Comparison of ENCODE assay signal across 11 cellular contexts in the genomic region with DNA sequence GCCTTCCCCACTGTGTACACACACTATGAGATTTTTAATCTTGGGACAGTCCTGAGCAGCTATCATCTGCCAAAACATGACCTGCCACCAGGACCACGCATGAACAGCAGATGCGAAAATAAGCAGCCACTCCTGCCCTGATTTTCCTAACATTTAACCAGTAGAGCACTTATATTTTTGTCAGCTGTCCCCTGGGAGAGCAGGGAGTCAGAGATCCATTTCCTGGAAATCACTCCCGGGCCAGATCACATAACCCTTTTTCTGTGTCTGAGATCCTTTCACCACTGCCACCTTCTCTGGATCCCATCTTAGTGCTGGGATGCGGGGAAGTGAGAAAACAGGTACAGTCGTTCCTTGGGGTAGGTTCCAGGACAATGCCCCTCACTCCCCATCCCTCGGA. TPM values are rescaled to one million over a fixed set of nuclear protein-coding genes. Genes with fewer than 3 reads are reported as not detected.
DNase-seq lines count a peak whose midpoint lies in the region; ATAC-seq, FAIRE-seq and TF ChIP-seq lines count a peak whose summit lies in the region.
"Had no signal": no experiment of that assay in that cellular context is flagged by ENCODE, and none has a peak within 500 bp of the region (broad histone marks: within the 10 kb centered on the region; RNA-seq: fewer than 3 reads in every experiment).

No MANE protein-coding gene starts in this region.

- H3K27me3 ChIP-seq in breast epithelium (no peaks in the 10 kb centered on the region), spleen (replicated peaks in 1 of 7) (no peaks in the 10 kb centered on the region), MM.1S (replicated peaks; ENCODE audit: insufficient read depth, low read length) (no peaks in the 10 kb centered on the region)

- H3K9ac ChIP-seq in kidney (ENCODE audit: low read length in 2 of 2) (peak overlapping the region in 1 of 2 donors; percentile 24), MM.1S (ENCODE audit: low read length) (no peak overlapping the region)

- no peak overlapping the region for H2AFZ ChIP-seq in MM.1S (ENCODE audit: low read length)

- H3K4me1 ChIP-seq in breast epithelium = peaks cover 0 to 22% of the 10 kb centered on the region in 2 donors
- H3K4me1 ChIP-seq in kidney (ENCODE audit: control insufficient read depth in 1 of 2, insufficient read depth in 1 of 2, low read depth in 1 of 2, low read length in 2 of 2) = peaks cover 28 to 35% of the 10 kb centered on the region in 2 donors
- H3K4me1 ChIP-seq in spleen = peaks cover 25 to 59% (median 45%) of the 10 kb centered on the region in 6 donors
- H3K4me1 ChIP-seq in MM.1S (ENCODE audit: low read length) = peaks cover 16% of the 10 kb centered on the region

- no peak for FAIRE-seq in kidney (lab: Jason Lieb, UNC)
- FAIRE-seq: frontal cortex, RCC 7860 had no signal

- H3K27ac ChIP-seq in breast epithelium = peak overlapping the region; percentile 37 to 99
- H3K27ac ChIP-seq in kidney (ENCODE audit: low read depth in 2 of 2, low read length in 2 of 2) = peak overlapping the region; percentile 88 to 93
- H3K27ac ChIP-seq in spleen = peak overlapping the region in 7 of 8 donors; percentile 47 to 99 (median 77)
- no peak overlapping the region for H3K27ac ChIP-seq in MM.1S (ENCODE audit: low read length)

- no peak for ATAC-seq in HG03520 (IDR thresholded peaks at IDR 0.05; ENCODE audit: unreplicated experiment)

- DNase-seq in LHCN-M2 (ENCODE audit: low read depth) (peak; percentile 53), breast epithelium (ENCODE audit: low spot score in 2 of 2) (no peak), kidney (no peak), spleen (no peak), DMS153 treated with DMSO at 0.1 percent for 48 hours (lab: John Stamatoyannopoulos, UW; ENCODE audit: unreplicated experiment) (no peak), MM.1S (no peak)
- DNase-seq in activated CD8-positive, alpha-beta memory T cell treated with anti-CD3 and anti-CD28 coated beads, Interleukin-2, amount 50 U/mL, for 4 hours = no peak
- DNase-seq: NCI-H187 treated with DMSO at 0.1 percent for 48 hours had no signal

- no peaks in the 10 kb centered on the region for H4K20me1 ChIP-seq in MM.1S (ENCODE audit: insufficient read depth, low read length)

- no peaks in the 10 kb centered on the region for H3K9me2 ChIP-seq in MM.1S (replicated peaks; ENCODE audit: insufficient read depth, low read length)

- H3K9me3 ChIP-seq in breast epithelium (no peaks in the 10 kb centered on the region), kidney (ENCODE audit: control insufficient read depth in 1 of 2, low read length in 2 of 2) (no peaks in the 10 kb centered on the region), spleen (no peaks in the 10 kb centered on the region), MM.1S (replicated peaks; ENCODE audit: insufficient read depth, low read length) (no peaks in the 10 kb centered on the region)

- peaks cover 30% of the 10 kb centered on the region for H3K79me2 ChIP-seq in MM.1S (ENCODE audit: low read length)

- H3K4me2 ChIP-seq in MM.1S (ENCODE audit: low read depth, low read length) = no peak overlapping the region

- no peak for TF ChIP-seq CTCF in breast epithelium (IDR thresholded peaks at IDR 0.05)
- no peak for TF ChIP-seq CTCF in kidney (IDR thresholded peaks at IDR 0.05; ENCODE audit: borderline replicate concordance, extremely low read depth, insufficient read depth)
- TF ChIP-seq CTCF in spleen (IDR thresholded peaks at IDR 0.05 in 8 of 11, conservative IDR thresholded peaks at IDR 0.05 in 3 of 11) = no peak
- no peak for TF ChIP-seq CTCF in MM.1S (IDR thresholded peaks at IDR 0.05; ENCODE audit: low read length)

- H3K4me3 ChIP-seq in breast epithelium = no peak overlapping the region
- H3K4me3 ChIP-seq in kidney (ENCODE audit: low read length in 2 of 2) = no peak overlapping the region
- no peak overlapping the region for H3K4me3 ChIP-seq in spleen
- H3K4me3 ChIP-seq in MM.1S (ENCODE audit: low read length) = no peak overlapping the region

- no peaks in the 10 kb centered on the region for H3F3A ChIP-seq in MM.1S (ENCODE audit: insufficient read depth, low read length)

- WGBS in spleen, 5 donors = 61 to 83% (median 68%) methylated on average over 6 of the region's 6 CpGs

- intact Hi-C loops in breast epithelium (cut with DNase I; ENCODE audit: low total_unique reads) (no loop called here), kidney (cut with DNase I) (no loop called here), spleen (cut with DNase I; ENCODE audit: low total_unique reads) (no loop called here)

- no peak for TF ChIP-seq POLR2A in breast epithelium (IDR thresholded peaks at IDR 0.05)
- TF ChIP-seq POLR2A in spleen (IDR thresholded peaks at IDR 0.05) = no peak

- H3K36me3 ChIP-seq in breast epithelium (no peaks in the 10 kb centered on the region), kidney (ENCODE audit: control insufficient read depth in 1 of 2, insufficient read depth in 2 of 2, low read length in 2 of 2) (no peaks in the 10 kb centered on the region), spleen (no peaks in the 10 kb centered on the region), MM.1S (replicated peaks; ENCODE audit: insufficient read depth, low read length) (no peaks in the 10 kb centered on the region)

RNA-seq across cellular contexts. Expression of a gene that starts 5.7 kb away (rescaled TPM):
- total RNA-seq in LHCN-M2 (2014; rRNA removed) = 1.5 and 2.9 TPM in 2 replicates
- polyA plus RNA-seq in LHCN-M2 (2012) = 1.1 TPM
- total RNA-seq in breast epithelium = 10 to 100 TPM in 1 of 3 donors, 1 to 10 TPM in 2; 5.0 to 10.8 (median 9.8) TPM
- total RNA-seq in kidney = 18.3 TPM
- polyA plus RNA-seq in kidney (ENCODE audit: insufficient read depth, low read depth, low replicate concordance) = 10.3 TPM
- total RNA-seq in spleen = 1 to 10 TPM; 2.1 to 7.1 (median 3.5) TPM
- 1 to 10 TPM; 2.0 to 3.7 (median 3.0) TPM for polyA plus RNA-seq in spleen

RNA-seq across cellular contexts. Expression of a gene that starts 57.2 kb away (rescaled TPM):
- total RNA-seq in LHCN-M2 (2014; rRNA removed) = 14.0 and 15.8 TPM in 2 replicates
- polyA plus RNA-seq in LHCN-M2 (2012) = 6.0 TPM
- total RNA-seq in breast epithelium = 1 to 10 TPM; 2.3 to 4.0 (median 3.5) TPM
- 3.1 TPM for total RNA-seq in kidney
- polyA plus RNA-seq in kidney (ENCODE audit: insufficient read depth, low read depth, low replicate concordance) = 3.1 TPM
- 1 to 10 TPM; 2.0 to 3.5 (median 2.3) TPM for total RNA-seq in spleen
- 1 to 10 TPM in 1 of 3 donors, under 1 TPM in 2; 0.58 to 1.8 (median 0.80) TPM for polyA plus RNA-seq in spleen
